Comparison of ENCODE assay signal across 9 cellular contexts in the genomic region with DNA sequence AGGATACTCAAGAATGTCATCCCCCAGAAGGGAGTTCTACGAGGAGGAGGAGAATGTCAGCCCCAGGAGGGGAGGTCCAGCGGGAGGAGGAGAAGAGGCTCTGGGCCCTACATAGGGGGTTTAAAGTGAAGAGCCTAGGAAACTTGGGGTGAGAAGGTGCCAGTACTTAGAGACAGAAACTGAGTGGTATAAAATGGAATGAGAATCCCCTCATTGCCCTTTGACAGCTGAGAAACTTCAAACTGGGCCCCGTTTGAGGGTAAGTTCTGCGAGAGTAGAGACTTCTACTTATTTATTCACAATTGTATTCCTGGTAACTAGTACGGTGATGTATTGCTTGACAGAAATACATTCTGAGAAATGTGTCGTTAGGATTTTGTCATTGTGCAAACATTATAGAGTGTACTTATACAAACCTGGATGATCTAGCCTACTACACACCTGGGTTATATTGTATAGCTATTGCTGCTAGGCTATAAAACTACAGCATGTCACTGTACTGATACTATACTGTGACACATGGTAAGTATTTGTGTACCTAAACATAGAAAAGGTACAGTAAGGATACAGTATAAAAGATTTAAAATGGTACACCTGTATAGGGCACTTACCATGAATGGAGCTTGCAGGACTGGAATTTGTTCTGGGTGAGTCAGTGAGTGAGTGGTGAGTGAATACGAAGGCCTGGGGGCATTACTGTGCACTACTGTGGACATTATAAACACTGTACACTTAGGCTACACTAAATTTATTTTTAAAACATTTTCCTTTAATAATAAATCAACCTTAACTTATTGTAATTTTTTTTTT.
DNase-seq lines count a peak whose midpoint lies in the region; ATAC-seq, FAIRE-seq and TF ChIP-seq lines count a peak whose summit lies in the region.
"Had no signal": no experiment of that assay in that cellular context is flagged by ENCODE, and none has a peak within 500 bp of the region (broad histone marks: within the 10 kb centered on the region; RNA-seq: fewer than 3 reads in every experiment).

No MANE protein-coding gene starts in this region.

- no peaks in the 10 kb centered on the region for H3K79me2 ChIP-seq in astrocyte (ENCODE audit: insufficient read depth, low read length)

- no peaks in the 10 kb centered on the region for H3K9me3 ChIP-seq in astrocyte (ENCODE audit: insufficient read depth, low read depth, low read length)
- no peaks in the 10 kb centered on the region for H3K9me3 ChIP-seq in tibial nerve
- H3K9me3 ChIP-seq: right lobe of liver had no signal

- peaks cover 28% of the 10 kb centered on the region for H3K4me1 ChIP-seq in astrocyte (ENCODE audit: insufficient read depth, low read length)
- H3K4me1 ChIP-seq in tibial nerve = peaks cover 0 to 4% (median 0%) of the 10 kb centered on the region in 4 donors
- H3K4me1 ChIP-seq: right lobe of liver had no signal

- H3K27me3 Mint-ChIP-seq in astrocyte (ENCODE audit: low read depth, unreplicated experiment) (no peaks in the 10 kb centered on the region), type B pancreatic cell (no peaks in the 10 kb centered on the region)

- TF ChIP-seq POLR2A in tibial nerve (IDR thresholded peaks at IDR 0.05) = no peak

- peak overlapping the region; percentile 74 for H3K4me2 ChIP-seq in astrocyte (ENCODE audit: low read length)

- H3K27me3 ChIP-seq in astrocyte (ENCODE audit: insufficient read depth, low read length) (no peaks in the 10 kb centered on the region), tibial nerve (no peaks in the 10 kb centered on the region)
- H3K27me3 ChIP-seq: right lobe of liver had no signal

- peak; percentile 1 for DNase-seq in NCI-H345 treated with DMSO at 0.1 percent for 48 hours (lab: John Stamatoyannopoulos, UW; ENCODE audit: unreplicated experiment)
- DNase-seq in NCI-H345 (lab: John Stamatoyannopoulos, UW) = no peak
- peak; percentile 55 for DNase-seq in astrocyte (ENCODE audit: low read depth)
- no peak for DNase-seq in left colon
- no peak for DNase-seq in type B pancreatic cell (ENCODE audit: extremely low spot score, unreplicated experiment)
- no peak for DNase-seq in NCI-H2171 treated with DMSO at 0.1 percent for 48 hours (lab: John Stamatoyannopoulos, UW)
- DNase-seq in tibial nerve (ENCODE audit: low spot score in 2 of 2) = no peak
- no peak for DNase-seq in G401 (ENCODE audit: low spot score)

- intact Hi-C loops in left colon (cut with DNase I, micrococcal nuclease) = no loop called here

- H4K20me1 ChIP-seq in astrocyte (ENCODE audit: insufficient read depth, low read length) = no peaks in the 10 kb centered on the region

- ATAC-seq in left colon = peak; percentile 92

- TF ChIP-seq EP300 in tibial nerve (IDR thresholded peaks at IDR 0.05) = no peak

- peak overlapping the region; percentile 66 for H3K9ac ChIP-seq in astrocyte (ENCODE audit: low read length)

- peaks cover 10% of the 10 kb centered on the region for H3K36me3 Mint-ChIP-seq in astrocyte (ENCODE audit: low read depth, unreplicated experiment)
- H3K36me3 Mint-ChIP-seq in type B pancreatic cell = peaks cover 11% of the 10 kb centered on the region

- peak overlapping the region; percentile 27 for H3K4me3 Mint-ChIP-seq in astrocyte (ENCODE audit: unreplicated experiment)
- H3K4me3 Mint-ChIP-seq in type B pancreatic cell = peak overlapping the region; percentile 84

- in situ Hi-C loops in G401 (cut with HindIII; ENCODE audit: low sequenced_read_pairs) = no loop called here

- TF ChIP-seq CTCF in astrocyte (IDR thresholded peaks at IDR 0.05; ENCODE audit: insufficient read depth, low read depth, low read length) (no peak), type B pancreatic cell (conservative IDR thresholded peaks at IDR 0.05) (no peak), tibial nerve (IDR thresholded peaks at IDR 0.05) (no peak)

- H3K4me3 ChIP-seq in astrocyte (ENCODE audit: insufficient read depth, low read depth, low read length) = peak overlapping the region; percentile 2
- H3K4me3 ChIP-seq in tibial nerve = no peak overlapping the region
- H3K4me3 ChIP-seq: right lobe of liver had no signal

- no peaks in the 10 kb centered on the region for H3K36me3 ChIP-seq in astrocyte (ENCODE audit: insufficient read depth, low read length)
- H3K36me3 ChIP-seq in tibial nerve = no peaks in the 10 kb centered on the region
- H3K36me3 ChIP-seq: right lobe of liver had no signal

- FAIRE-seq in astrocyte (lab: Jason Lieb, UNC) = no peak

- H3K27ac ChIP-seq in astrocyte (ENCODE audit: low read depth, low read length) (peak overlapping the region; percentile 86), tibial nerve (no peak overlapping the region)
- H3K27ac ChIP-seq: right lobe of liver had no signal

- H3K4me1 Mint-ChIP-seq in astrocyte (ENCODE audit: low read depth, unreplicated experiment) = peaks cover 36% of the 10 kb centered on the region
- peaks cover 13% of the 10 kb centered on the region for H3K4me1 Mint-ChIP-seq in type B pancreatic cell (ENCODE audit: unreplicated experiment)

- peak overlapping the region; percentile 92 for H3K27ac Mint-ChIP-seq in astrocyte (ENCODE audit: unreplicated experiment)
- H3K27ac Mint-ChIP-seq in type B pancreatic cell = peak overlapping the region; percentile 100

- H3K9me3 Mint-ChIP-seq in astrocyte (ENCODE audit: unreplicated experiment) = no peaks in the 10 kb centered on the region
- H3K9me3 Mint-ChIP-seq in type B pancreatic cell = peaks cover 6% of the 10 kb centered on the region

- 82 to 83% methylated on average over 7 of the region's 7 CpGs for WGBS in tibial nerve, 2 donors

- H2AFZ ChIP-seq in astrocyte (ENCODE audit: low read depth, low read length) = no peak overlapping the region

Comparison
In these comparisons a context has a peak if more than half of its experiments do, and no peak if none do; other contexts are left out.
1. DNase-seq: peak in NCI-H345 treated with DMSO at 0.1 percent for 48 hours (single experiment) and astrocyte (single experiment); none in NCI-H345 (single experiment), left colon (0 of 2), type B pancreatic cell (single experiment), NCI-H2171 treated with DMSO at 0.1 percent for 48 hours (single experiment), tibial nerve (0 of 2) and G401 (single experiment).